ENCODE assay signal across 1 cellular context in the genomic region with DNA sequence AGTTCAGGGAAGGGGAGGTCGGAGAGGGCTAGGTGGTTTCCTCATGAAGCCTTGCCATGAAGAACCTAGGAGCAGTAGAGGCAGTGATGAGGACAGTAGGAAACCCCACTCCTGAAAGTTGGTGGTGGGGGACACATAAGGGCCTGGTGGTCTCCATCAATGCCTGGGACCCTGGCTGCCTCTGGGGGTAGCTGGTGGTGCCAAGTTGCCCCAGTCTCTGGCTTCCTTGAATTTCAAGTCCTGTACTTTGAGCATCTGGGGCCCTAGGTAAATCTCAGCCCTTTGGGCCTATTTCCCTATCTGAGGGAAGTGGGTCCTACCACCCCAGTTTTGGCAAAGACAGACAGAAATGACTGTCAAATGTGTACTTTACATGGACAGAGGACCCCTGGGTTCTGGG.
TF ChIP-seq lines count a peak whose summit lies in the region.

No MANE protein-coding gene starts in this region.

TF ChIP-seq in IMR-90, 13 proteins besides CTCF, POLR2A, EP300 and RAD21:
- no peak for TF ChIP-seq CEBPB (IDR thresholded peaks at IDR 0.05; ENCODE audit: low read depth, low read length)
- no peak for TF ChIP-seq NFE2L2 (IDR thresholded peaks at IDR 0.05; ENCODE audit: low read depth, low read length)
- TF ChIP-seq, protein P1, sequence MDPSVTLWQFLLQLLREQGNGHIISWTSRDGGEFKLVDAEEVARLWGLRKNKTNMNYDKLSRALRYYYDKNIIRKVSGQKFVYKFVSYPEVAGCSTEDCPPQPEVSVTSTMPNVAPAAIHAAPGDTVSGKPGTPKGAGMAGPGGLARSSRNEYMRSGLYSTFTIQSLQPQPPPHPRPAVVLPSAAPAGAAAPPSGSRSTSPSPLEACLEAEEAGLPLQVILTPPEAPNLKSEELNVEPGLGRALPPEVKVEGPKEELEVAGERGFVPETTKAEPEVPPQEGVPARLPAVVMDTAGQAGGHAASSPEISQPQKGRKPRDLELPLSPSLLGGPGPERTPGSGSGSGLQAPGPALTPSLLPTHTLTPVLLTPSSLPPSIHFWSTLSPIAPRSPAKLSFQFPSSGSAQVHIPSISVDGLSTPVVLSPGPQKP (IDR thresholded peaks at IDR 0.05; ENCODE audit: borderline replicate concordance, low read depth, low read length) = no peak
- TF ChIP-seq RCOR1 (IDR thresholded peaks at IDR 0.05; ENCODE audit: insufficient replicate concordance, low read length) = no peak
- TF ChIP-seq RFX5 (IDR thresholded peaks at IDR 0.05; ENCODE audit: low read depth, low read length) = no peak
- TF ChIP-seq FOS (IDR thresholded peaks at IDR 0.05; ENCODE audit: low read depth, low read length) = no peak
- no peak for TF ChIP-seq CHD1 (IDR thresholded peaks at IDR 0.05; ENCODE audit: low read depth, low read length)
- TF ChIP-seq, protein P2, sequence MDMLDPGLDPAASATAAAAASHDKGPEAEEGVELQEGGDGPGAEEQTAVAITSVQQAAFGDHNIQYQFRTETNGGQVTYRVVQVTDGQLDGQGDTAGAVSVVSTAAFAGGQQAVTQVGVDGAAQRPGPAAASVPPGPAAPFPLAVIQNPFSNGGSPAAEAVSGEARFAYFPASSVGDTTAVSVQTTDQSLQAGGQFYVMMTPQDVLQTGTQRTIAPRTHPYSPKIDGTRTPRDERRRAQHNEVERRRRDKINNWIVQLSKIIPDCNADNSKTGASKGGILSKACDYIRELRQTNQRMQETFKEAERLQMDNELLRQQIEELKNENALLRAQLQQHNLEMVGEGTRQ (IDR thresholded peaks at IDR 0.05; ENCODE audit: low read depth, low read length) = no peak
- no peak for TF ChIP-seq SMC3 (IDR thresholded peaks at IDR 0.05; ENCODE audit: low read depth, low read length)
- TF ChIP-seq BHLHE40 (IDR thresholded peaks at IDR 0.05; ENCODE audit: low read depth, low read length) = no peak
- no peak for TF ChIP-seq MAFK (IDR thresholded peaks at IDR 0.05; ENCODE audit: low read depth, low read length)
- no peak for TF ChIP-seq MXI1 (IDR thresholded peaks at IDR 0.05; ENCODE audit: borderline replicate concordance, low read depth, low read length)
- TF ChIP-seq MAZ (IDR thresholded peaks at IDR 0.05; ENCODE audit: borderline replicate concordance, low read depth, low read length) = no peak
